2 cellular contexts compared by ENCODE assay signal in the genomic region with DNA sequence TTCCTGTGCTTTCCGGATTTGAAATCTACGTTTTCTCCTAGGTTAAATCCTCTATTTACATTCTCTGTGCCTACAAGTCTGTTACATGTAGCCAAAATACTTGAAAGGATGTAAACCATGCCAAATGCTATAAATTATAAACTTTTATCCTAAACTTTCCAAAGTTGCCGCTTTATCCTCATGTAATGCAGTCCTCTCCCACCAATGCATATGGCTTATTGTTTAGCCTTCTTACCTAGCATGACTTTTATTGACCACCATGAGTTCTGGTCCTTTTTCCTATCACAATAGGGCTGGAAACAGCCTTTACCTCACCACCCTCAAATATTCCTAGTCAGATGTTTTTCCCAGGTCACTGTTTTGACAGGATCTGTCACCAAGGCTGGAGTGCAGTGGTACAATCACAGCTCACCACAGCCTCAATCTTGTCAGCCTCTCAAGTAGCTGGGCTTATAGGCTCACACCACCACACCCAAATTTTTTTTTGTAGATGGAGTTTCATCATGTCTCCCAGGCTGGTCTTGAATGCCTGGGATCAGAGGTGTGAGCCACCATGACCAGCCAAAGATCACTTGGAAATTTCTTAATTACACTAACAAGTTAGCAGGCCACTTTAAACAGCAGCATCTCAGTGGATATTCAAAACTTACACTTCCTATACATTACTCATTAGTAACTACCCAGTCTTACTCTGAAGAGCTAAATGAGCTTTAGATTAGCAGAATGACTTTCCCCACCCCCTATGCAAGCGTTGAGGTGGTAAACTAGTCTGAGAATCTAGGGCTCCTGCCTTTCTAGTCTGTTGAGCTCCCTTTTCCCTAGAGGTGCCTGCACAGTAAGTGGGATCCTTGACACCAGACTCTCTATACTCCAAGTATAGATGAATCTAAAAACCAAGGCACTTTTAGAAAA.
TF ChIP-seq lines count a peak whose summit lies in the region.

No MANE protein-coding gene starts in this region.

TF ChIP-seq in A549, 52 proteins besides CTCF, POLR2A, EP300 and RAD21 (continued from another document):
- TF ChIP-seq, protein P1, sequence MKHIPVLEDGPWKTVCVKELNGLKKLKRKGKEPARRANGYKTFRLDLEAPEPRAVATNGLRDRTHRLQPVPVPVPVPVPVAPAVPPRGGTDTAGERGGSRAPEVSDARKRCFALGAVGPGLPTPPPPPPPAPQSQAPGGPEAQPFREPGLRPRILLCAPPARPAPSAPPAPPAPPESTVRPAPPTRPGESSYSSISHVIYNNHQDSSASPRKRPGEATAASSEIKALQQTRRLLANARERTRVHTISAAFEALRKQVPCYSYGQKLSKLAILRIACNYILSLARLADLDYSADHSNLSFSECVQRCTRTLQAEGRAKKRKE (CRISPR knock-in tag; IDR thresholded peaks at IDR 0.05; ENCODE audit: low read depth): 0 out of 2 replicates have a peak, but pooled peaks have one; percentile 4
- TF ChIP-seq NFE2L2 (conservative IDR thresholded peaks at IDR 0.05; ENCODE audit: low read length): 0 out of 2 replicates have a peak, but pooled peaks have one; percentile 6
- TF ChIP-seq, protein P2, sequence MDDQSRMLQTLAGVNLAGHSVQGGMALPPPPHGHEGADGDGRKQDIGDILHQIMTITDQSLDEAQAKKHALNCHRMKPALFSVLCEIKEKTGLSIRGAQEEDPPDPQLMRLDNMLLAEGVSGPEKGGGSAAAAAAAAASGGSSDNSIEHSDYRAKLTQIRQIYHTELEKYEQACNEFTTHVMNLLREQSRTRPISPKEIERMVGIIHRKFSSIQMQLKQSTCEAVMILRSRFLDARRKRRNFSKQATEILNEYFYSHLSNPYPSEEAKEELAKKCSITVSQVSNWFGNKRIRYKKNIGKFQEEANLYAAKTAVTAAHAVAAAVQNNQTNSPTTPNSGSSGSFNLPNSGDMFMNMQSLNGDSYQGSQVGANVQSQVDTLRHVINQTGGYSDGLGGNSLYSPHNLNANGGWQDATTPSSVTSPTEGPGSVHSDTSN (IDR thresholded peaks at IDR 0.05): peak; percentile 73
- peak; percentile 97 for TF ChIP-seq HOXA7 (CRISPR knock-in tag; IDR thresholded peaks at IDR 0.05)
- no peak for TF ChIP-seq PHF8 (IDR thresholded peaks at IDR 0.05; ENCODE audit: borderline replicate concordance, low read depth)
- TF ChIP-seq SREBF2 (IDR thresholded peaks at IDR 0.05): no peak
- TF ChIP-seq TP53 (CRISPR knock-in tag; IDR thresholded peaks at IDR 0.05): peak; percentile 97
- TF ChIP-seq ZFP36 (IDR thresholded peaks at IDR 0.05; ENCODE audit: borderline replicate concordance, partially characterized antibody): no peak
- peak; percentile 95 for TF ChIP-seq TFCP2L1 (CRISPR knock-in tag; IDR thresholded peaks at IDR 0.05)
- no peak for TF ChIP-seq SMC3 (IDR thresholded peaks at IDR 0.05)
- TF ChIP-seq, protein P3, sequence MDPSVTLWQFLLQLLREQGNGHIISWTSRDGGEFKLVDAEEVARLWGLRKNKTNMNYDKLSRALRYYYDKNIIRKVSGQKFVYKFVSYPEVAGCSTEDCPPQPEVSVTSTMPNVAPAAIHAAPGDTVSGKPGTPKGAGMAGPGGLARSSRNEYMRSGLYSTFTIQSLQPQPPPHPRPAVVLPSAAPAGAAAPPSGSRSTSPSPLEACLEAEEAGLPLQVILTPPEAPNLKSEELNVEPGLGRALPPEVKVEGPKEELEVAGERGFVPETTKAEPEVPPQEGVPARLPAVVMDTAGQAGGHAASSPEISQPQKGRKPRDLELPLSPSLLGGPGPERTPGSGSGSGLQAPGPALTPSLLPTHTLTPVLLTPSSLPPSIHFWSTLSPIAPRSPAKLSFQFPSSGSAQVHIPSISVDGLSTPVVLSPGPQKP (IDR thresholded peaks at IDR 0.05; ENCODE audit: low read depth, low read length): no peak
- no peak for TF ChIP-seq MAZ (IDR thresholded peaks at IDR 0.05; ENCODE audit: borderline replicate concordance, low read depth, low read length)
- no peak for TF ChIP-seq RFX5 (IDR thresholded peaks at IDR 0.05)
- no peak for TF ChIP-seq MYC (IDR thresholded peaks at IDR 0.05; ENCODE audit: borderline replicate concordance, low read length)
- TF ChIP-seq, protein P4, sequence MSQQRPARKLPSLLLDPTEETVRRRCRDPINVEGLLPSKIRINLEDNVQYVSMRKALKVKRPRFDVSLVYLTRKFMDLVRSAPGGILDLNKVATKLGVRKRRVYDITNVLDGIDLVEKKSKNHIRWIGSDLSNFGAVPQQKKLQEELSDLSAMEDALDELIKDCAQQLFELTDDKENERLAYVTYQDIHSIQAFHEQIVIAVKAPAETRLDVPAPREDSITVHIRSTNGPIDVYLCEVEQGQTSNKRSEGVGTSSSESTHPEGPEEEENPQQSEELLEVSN (IDR thresholded peaks at IDR 0.05; ENCODE audit: borderline replicate concordance, low read depth): no peak
- no peak for TF ChIP-seq HEYL (CRISPR knock-in tag; IDR thresholded peaks at IDR 0.05)
- no peak for TF ChIP-seq BHLHE40 (IDR thresholded peaks at IDR 0.05; ENCODE audit: low read depth, low read length)
- TF ChIP-seq JUN (IDR thresholded peaks at IDR 0.05): peak in 1 of 2 experiments; percentile 48; a peak in 2 of 5 replicates
- TF ChIP-seq GATA3 (IDR thresholded peaks at IDR 0.05; ENCODE audit: borderline replicate concordance): 0 out of 2 replicates have a peak, but pooled peaks have one; percentile 11
- TF ChIP-seq, protein P5, sequence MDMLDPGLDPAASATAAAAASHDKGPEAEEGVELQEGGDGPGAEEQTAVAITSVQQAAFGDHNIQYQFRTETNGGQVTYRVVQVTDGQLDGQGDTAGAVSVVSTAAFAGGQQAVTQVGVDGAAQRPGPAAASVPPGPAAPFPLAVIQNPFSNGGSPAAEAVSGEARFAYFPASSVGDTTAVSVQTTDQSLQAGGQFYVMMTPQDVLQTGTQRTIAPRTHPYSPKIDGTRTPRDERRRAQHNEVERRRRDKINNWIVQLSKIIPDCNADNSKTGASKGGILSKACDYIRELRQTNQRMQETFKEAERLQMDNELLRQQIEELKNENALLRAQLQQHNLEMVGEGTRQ (IDR thresholded peaks at IDR 0.05): no peak
- no peak for TF ChIP-seq ZNF302 (CRISPR knock-in tag; IDR thresholded peaks at IDR 0.05)

TF ChIP-seq in K562, 482 proteins besides CTCF, POLR2A, EP300 and RAD21 (continued from another document and continues in another):
- TF ChIP-seq, protein P6, sequence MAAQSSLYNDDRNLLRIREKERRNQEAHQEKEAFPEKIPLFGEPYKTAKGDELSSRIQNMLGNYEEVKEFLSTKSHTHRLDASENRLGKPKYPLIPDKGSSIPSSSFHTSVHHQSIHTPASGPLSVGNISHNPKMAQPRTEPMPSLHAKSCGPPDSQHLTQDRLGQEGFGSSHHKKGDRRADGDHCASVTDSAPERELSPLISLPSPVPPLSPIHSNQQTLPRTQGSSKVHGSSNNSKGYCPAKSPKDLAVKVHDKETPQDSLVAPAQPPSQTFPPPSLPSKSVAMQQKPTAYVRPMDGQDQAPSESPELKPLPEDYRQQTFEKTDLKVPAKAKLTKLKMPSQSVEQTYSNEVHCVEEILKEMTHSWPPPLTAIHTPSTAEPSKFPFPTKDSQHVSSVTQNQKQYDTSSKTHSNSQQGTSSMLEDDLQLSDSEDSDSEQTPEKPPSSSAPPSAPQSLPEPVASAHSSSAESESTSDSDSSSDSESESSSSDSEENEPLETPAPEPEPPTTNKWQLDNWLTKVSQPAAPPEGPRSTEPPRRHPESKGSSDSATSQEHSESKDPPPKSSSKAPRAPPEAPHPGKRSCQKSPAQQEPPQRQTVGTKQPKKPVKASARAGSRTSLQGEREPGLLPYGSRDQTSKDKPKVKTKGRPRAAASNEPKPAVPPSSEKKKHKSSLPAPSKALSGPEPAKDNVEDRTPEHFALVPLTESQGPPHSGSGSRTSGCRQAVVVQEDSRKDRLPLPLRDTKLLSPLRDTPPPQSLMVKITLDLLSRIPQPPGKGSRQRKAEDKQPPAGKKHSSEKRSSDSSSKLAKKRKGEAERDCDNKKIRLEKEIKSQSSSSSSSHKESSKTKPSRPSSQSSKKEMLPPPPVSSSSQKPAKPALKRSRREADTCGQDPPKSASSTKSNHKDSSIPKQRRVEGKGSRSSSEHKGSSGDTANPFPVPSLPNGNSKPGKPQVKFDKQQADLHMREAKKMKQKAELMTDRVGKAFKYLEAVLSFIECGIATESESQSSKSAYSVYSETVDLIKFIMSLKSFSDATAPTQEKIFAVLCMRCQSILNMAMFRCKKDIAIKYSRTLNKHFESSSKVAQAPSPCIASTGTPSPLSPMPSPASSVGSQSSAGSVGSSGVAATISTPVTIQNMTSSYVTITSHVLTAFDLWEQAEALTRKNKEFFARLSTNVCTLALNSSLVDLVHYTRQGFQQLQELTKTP (IDR thresholded peaks at IDR 0.05; ENCODE audit: low read depth in 1 of 2, partially characterized antibody in 2 of 2): peak; percentile 18 to 57
- no peak for TF ChIP-seq MIER1 (IDR thresholded peaks at IDR 0.05; ENCODE audit: low read depth)
- peak; percentile 24; the same call in 1 of the 2 replicates for TF ChIP-seq ZNF253 (CRISPR knock-in tag; conservative IDR thresholded peaks at IDR 0.05)
- no peak for TF ChIP-seq ZNF57 (CRISPR knock-in tag; IDR thresholded peaks at IDR 0.05)
- TF ChIP-seq ILF3 (IDR thresholded peaks at IDR 0.05; ENCODE audit: borderline replicate concordance): peak; percentile 89
- TF ChIP-seq, protein P7, sequence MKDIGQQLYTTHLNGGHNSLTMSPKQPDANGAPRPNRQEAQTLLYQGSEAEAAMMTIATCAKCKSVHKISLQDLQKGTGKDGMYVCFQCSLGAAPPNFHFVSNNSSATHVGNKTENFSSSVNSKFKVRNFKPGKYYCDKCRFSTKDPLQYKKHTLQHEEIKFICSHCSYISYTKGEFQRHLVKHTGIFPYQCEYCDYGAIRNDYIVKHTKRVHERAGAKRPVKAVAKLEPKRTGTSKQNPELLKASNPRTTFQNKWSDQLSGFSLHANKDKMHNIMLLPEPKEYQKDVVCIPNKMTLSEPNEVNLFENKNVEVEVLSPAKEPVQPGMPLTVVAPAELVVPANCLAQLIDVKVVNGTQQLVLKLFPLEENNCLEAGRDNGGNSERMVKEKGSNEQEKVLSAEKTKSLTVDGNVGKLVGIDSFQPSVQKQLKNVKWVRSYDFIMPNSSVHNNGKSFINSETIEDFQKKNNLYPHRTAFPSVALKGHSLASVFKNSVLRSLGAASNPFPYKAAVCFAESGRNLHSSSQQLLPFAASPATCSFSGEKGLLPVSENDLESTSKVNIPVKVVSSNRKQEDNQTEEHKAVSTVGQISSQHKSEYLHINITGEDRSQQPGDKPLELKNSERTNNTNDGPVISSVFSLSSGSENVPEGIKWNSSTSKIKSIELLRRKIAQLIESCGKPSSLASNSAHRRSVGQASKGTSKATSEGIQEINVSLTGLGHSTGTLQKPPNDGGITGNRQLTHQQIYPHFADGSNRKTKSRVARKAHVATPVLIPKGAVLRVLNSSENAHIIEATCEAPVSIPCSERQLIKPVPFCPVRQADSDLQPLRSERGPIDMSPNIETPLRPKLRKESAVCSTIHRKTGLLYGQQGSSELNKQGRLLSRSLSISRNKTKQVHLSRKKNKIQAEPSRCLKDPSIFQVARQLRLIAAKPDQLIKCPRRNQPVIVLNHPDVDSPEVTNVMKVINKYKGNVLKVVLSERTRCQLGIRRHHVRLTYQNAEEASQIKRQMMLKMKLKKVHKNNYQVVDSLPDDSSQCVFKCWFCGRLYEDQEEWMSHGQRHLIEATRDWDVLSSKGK (CRISPR knock-in tag; IDR thresholded peaks at IDR 0.05): peak; percentile 30; the same call in 1 of the 2 replicates
- TF ChIP-seq, protein P8, sequence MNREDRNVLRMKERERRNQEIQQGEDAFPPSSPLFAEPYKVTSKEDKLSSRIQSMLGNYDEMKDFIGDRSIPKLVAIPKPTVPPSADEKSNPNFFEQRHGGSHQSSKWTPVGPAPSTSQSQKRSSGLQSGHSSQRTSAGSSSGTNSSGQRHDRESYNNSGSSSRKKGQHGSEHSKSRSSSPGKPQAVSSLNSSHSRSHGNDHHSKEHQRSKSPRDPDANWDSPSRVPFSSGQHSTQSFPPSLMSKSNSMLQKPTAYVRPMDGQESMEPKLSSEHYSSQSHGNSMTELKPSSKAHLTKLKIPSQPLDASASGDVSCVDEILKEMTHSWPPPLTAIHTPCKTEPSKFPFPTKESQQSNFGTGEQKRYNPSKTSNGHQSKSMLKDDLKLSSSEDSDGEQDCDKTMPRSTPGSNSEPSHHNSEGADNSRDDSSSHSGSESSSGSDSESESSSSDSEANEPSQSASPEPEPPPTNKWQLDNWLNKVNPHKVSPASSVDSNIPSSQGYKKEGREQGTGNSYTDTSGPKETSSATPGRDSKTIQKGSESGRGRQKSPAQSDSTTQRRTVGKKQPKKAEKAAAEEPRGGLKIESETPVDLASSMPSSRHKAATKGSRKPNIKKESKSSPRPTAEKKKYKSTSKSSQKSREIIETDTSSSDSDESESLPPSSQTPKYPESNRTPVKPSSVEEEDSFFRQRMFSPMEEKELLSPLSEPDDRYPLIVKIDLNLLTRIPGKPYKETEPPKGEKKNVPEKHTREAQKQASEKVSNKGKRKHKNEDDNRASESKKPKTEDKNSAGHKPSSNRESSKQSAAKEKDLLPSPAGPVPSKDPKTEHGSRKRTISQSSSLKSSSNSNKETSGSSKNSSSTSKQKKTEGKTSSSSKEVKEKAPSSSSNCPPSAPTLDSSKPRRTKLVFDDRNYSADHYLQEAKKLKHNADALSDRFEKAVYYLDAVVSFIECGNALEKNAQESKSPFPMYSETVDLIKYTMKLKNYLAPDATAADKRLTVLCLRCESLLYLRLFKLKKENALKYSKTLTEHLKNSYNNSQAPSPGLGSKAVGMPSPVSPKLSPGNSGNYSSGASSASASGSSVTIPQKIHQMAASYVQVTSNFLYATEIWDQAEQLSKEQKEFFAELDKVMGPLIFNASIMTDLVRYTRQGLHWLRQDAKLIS (CRISPR knock-in tag; IDR thresholded peaks at IDR 0.05): peak; percentile 48; the same call in 1 of the 2 replicates
- TF ChIP-seq, protein P9, sequence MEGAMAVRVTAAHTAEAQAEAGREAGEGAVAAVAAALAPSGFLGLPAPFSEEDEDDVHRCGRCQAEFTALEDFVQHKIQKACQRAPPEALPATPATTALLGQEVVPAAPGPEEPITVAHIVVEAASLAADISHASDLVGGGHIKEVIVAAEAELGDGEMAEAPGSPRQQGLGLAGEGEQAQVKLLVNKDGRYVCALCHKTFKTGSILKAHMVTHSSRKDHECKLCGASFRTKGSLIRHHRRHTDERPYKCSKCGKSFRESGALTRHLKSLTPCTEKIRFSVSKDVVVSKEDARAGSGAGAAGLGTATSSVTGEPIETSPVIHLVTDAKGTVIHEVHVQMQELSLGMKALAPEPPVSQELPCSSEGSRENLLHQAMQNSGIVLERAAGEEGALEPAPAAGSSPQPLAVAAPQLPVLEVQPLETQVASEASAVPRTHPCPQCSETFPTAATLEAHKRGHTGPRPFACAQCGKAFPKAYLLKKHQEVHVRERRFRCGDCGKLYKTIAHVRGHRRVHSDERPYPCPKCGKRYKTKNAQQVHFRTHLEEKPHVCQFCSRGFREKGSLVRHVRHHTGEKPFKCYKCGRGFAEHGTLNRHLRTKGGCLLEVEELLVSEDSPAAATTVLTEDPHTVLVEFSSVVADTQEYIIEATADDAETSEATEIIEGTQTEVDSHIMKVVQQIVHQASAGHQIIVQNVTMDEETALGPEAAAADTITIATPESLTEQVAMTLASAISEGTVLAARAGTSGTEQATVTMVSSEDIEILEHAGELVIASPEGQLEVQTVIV (CRISPR knock-in tag; IDR thresholded peaks at IDR 0.05; ENCODE audit: borderline replicate concordance): peak; percentile 24; the same call in 1 of the 2 replicates
- TF ChIP-seq, protein P10, sequence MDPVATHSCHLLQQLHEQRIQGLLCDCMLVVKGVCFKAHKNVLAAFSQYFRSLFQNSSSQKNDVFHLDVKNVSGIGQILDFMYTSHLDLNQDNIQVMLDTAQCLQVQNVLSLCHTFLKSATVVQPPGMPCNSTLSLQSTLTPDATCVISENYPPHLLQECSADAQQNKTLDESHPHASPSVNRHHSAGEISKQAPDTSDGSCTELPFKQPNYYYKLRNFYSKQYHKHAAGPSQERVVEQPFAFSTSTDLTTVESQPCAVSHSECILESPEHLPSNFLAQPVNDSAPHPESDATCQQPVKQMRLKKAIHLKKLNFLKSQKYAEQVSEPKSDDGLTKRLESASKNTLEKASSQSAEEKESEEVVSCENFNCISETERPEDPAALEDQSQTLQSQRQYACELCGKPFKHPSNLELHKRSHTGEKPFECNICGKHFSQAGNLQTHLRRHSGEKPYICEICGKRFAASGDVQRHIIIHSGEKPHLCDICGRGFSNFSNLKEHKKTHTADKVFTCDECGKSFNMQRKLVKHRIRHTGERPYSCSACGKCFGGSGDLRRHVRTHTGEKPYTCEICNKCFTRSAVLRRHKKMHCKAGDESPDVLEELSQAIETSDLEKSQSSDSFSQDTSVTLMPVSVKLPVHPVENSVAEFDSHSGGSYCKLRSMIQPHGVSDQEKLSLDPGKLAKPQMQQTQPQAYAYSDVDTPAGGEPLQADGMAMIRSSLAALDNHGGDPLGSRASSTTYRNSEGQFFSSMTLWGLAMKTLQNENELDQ (CRISPR knock-in tag; IDR thresholded peaks at IDR 0.05; ENCODE audit: borderline replicate concordance): no peak
